Comparison of ENCODE assay signal across 14 cellular contexts in the genomic region with DNA sequence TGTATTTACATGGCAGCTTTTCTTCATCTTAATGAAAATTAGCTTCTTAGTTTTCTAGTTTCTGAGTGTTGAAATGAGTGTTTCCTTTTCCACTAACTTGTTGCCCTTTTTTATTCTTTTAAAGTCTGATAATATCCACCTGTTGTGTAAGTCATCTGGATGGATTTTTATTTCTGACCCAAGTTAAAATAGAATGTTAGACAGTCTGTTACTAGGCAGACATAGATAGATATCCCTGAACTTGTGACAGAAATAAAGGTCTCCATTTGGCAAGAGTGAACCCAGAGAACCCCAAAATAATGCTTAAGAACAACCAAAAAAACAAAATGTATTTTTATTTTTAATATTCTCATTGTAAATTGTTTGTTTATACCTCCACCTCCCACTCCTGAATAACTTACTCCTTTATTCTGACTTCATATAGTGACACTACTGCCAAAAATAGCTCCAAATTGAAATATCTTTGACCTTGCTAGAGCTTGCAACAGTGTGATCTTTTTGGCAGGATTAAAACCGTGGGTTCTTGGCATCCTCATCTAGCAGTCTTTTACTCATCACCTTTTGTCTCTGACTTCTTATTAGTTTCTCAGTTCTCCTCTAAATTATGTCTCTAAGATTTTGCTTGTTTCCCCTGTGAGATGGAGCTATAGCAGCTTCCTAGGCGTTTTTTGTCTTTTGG. TPM values are rescaled to one million over a fixed set of nuclear protein-coding genes. Genes with fewer than 3 reads are reported as not detected.
DNase-seq lines count a peak whose midpoint lies in the region; ATAC-seq, FAIRE-seq and TF ChIP-seq lines count a peak whose summit lies in the region.
"Had no signal": no experiment of that assay in that cellular context is flagged by ENCODE, and none has a peak within 500 bp of the region (broad histone marks: within the 10 kb centered on the region; RNA-seq: fewer than 3 reads in every experiment).

No MANE protein-coding gene starts in this region.

- no peak overlapping the region for H3K4me3 Mint-ChIP-seq in activated T-cell treated with anti-CD3 and anti-CD28 coated beads, Interleukin-2, amount 50 U/mL, for 24 hours
- H3K4me3 Mint-ChIP-seq in activated naive CD8-positive, alpha-beta T cell treated with anti-CD3 and anti-CD28 coated beads, Interleukin-2, amount 50 U/mL, for 24 hours: no peak overlapping the region

- H3K9ac ChIP-seq in smooth muscle cell (ENCODE audit: low read depth): no peak overlapping the region
- H3K9ac ChIP-seq in kidney (ENCODE audit: low read length in 2 of 2): no peak overlapping the region

- peaks cover 31% of the 10 kb centered on the region for H3F3A ChIP-seq in smooth muscle cell (ENCODE audit: low read depth)

- no peak overlapping the region for H2AFZ ChIP-seq in smooth muscle cell (ENCODE audit: low read depth)

- WGBS in smooth muscle cell (ENCODE audit: low lambda C conversion rate): 87% methylated on average over 2 of the region's 2 CpGs

- no peak for TF ChIP-seq CTCF in left ventricle myocardium inferior (IDR thresholded peaks at IDR 0.05; ENCODE audit: borderline replicate concordance)
- no peak for TF ChIP-seq CTCF in smooth muscle cell (IDR thresholded peaks at IDR 0.05; ENCODE audit: borderline replicate concordance, insufficient read depth, poor library complexity, severe bottlenecking)
- no peak for TF ChIP-seq CTCF in kidney (IDR thresholded peaks at IDR 0.05; ENCODE audit: borderline replicate concordance, extremely low read depth, insufficient read depth)

- no peak overlapping the region for H3K4me2 ChIP-seq in smooth muscle cell

- H3K27ac ChIP-seq in left ventricle myocardium inferior (replicated peaks) (peak overlapping the region; percentile 73), smooth muscle cell (ENCODE audit: low read depth) (peak overlapping the region; percentile 54), kidney (ENCODE audit: low read depth in 2 of 2, low read length in 2 of 2) (no peak overlapping the region)

- ATAC-seq in activated naive CD8-positive, alpha-beta T cell treated with anti-CD3 and anti-CD28 coated beads, Interleukin-2, amount 50 U/mL, for 24 hours: no peak

- peaks cover 42% of the 10 kb centered on the region for H3K4me1 Mint-ChIP-seq in activated T-cell treated with anti-CD3 and anti-CD28 coated beads, Interleukin-2, amount 50 U/mL, for 24 hours (ENCODE audit: low read depth)
- H3K4me1 Mint-ChIP-seq in activated naive CD8-positive, alpha-beta T cell treated with anti-CD3 and anti-CD28 coated beads, Interleukin-2, amount 50 U/mL, for 24 hours: peaks cover 51% of the 10 kb centered on the region

- H3K36me3 Mint-ChIP-seq in activated T-cell treated with anti-CD3 and anti-CD28 coated beads, Interleukin-2, amount 50 U/mL, for 24 hours (ENCODE audit: low read depth): peaks cover 54% of the 10 kb centered on the region
- H3K36me3 Mint-ChIP-seq in activated naive CD8-positive, alpha-beta T cell treated with anti-CD3 and anti-CD28 coated beads, Interleukin-2, amount 50 U/mL, for 24 hours (ENCODE audit: low read depth): peaks cover 21% of the 10 kb centered on the region

- H3K9me3 Mint-ChIP-seq in activated T-cell treated with anti-CD3 and anti-CD28 coated beads, Interleukin-2, amount 50 U/mL, for 24 hours: no peaks in the 10 kb centered on the region
- H3K9me3 Mint-ChIP-seq in activated naive CD8-positive, alpha-beta T cell treated with anti-CD3 and anti-CD28 coated beads, Interleukin-2, amount 50 U/mL, for 24 hours: no peaks in the 10 kb centered on the region

- H4K20me1 ChIP-seq in smooth muscle cell (ENCODE audit: low read depth): peaks cover 79% of the 10 kb centered on the region

- peak overlapping the region; percentile 71 for H3K27ac Mint-ChIP-seq in activated T-cell treated with anti-CD3 and anti-CD28 coated beads, Interleukin-2, amount 50 U/mL, for 24 hours
- peak overlapping the region; percentile 80 for H3K27ac Mint-ChIP-seq in activated naive CD8-positive, alpha-beta T cell treated with anti-CD3 and anti-CD28 coated beads, Interleukin-2, amount 50 U/mL, for 24 hours

- peaks cover 66% of the 10 kb centered on the region for H3K79me2 ChIP-seq in smooth muscle cell (ENCODE audit: low read depth)

- H3K27me3 ChIP-seq in left ventricle myocardium inferior (ENCODE audit: low read depth) (no peaks in the 10 kb centered on the region), smooth muscle cell (ENCODE audit: low read depth) (no peaks in the 10 kb centered on the region)
- H3K27me3 ChIP-seq: tibial nerve had no signal

- H3K36me3 ChIP-seq in left ventricle myocardium inferior (peaks cover 16% of the 10 kb centered on the region), smooth muscle cell (ENCODE audit: low read depth) (no peaks in the 10 kb centered on the region), kidney (ENCODE audit: control insufficient read depth in 1 of 2, insufficient read depth in 2 of 2, low read length in 2 of 2) (peaks cover 0 to 14% of the 10 kb centered on the region in 2 donors)

- H3K4me1 ChIP-seq in left ventricle myocardium inferior (peaks cover 84% of the 10 kb centered on the region), smooth muscle cell (ENCODE audit: low read depth) (no peaks in the 10 kb centered on the region), kidney (ENCODE audit: control insufficient read depth in 1 of 2, insufficient read depth in 1 of 2, low read depth in 1 of 2, low read length in 2 of 2) (peaks cover 0 to 14% of the 10 kb centered on the region in 2 donors)

- H3K4me3 ChIP-seq in left ventricle myocardium inferior: no peak overlapping the region
- no peak overlapping the region for H3K4me3 ChIP-seq in smooth muscle cell
- H3K4me3 ChIP-seq in kidney (ENCODE audit: low read length in 2 of 2): no peak overlapping the region
- H3K4me3 ChIP-seq: tibial nerve had no signal

- no peak for DNase-seq in activated T-cell treated with anti-CD3 and anti-CD28 coated beads, Interleukin-2, amount 50 U/mL, for 24 hours
- DNase-seq in activated T-cell treated with anti-CD3 and anti-CD28 coated beads, Interleukin-2, amount 50 U/mL, for 48 hours: no peak
- no peak for DNase-seq in activated naive CD8-positive, alpha-beta T cell treated with anti-CD3 and anti-CD28 coated beads, Interleukin-2, amount 50 U/mL, for 24 hours
- DNase-seq in left ventricle myocardium inferior (no peak), smooth muscle cell (lab: John Stamatoyannopoulos, UW; ENCODE audit: unreplicated experiment) (no peak), Ammon's horn (ENCODE audit: low spot score) (no peak), kidney (no peak)
- DNase-seq in activated effector memory CD4-positive, alpha-beta T cell treated with Interleukin-2 at 50 U/mL for 16 hours: no peak
- DNase-seq: dermis blood vessel endothelial cell; NCI-H526; stimulated activated CD4-positive, alpha-beta T cell treated with anti-CD3 and anti-CD28 coated beads, Interleukin-4, amount 100 ng/mL, for 4 hours had no signal

- intact Hi-C loops in left ventricle myocardium inferior (cut with micrococcal nuclease): no loop called here
- intact Hi-C loops in kidney (cut with DNase I): no loop called here

- no peaks in the 10 kb centered on the region for H3K27me3 Mint-ChIP-seq in activated T-cell treated with anti-CD3 and anti-CD28 coated beads, Interleukin-2, amount 50 U/mL, for 24 hours
- no peaks in the 10 kb centered on the region for H3K27me3 Mint-ChIP-seq in activated naive CD8-positive, alpha-beta T cell treated with anti-CD3 and anti-CD28 coated beads, Interleukin-2, amount 50 U/mL, for 24 hours

- FAIRE-seq in kidney (lab: Jason Lieb, UNC): no peak
- FAIRE-seq: G401.6 had no signal

- H3K9me3 ChIP-seq in left ventricle myocardium inferior (replicated peaks) (no peaks in the 10 kb centered on the region), smooth muscle cell (replicated peaks; ENCODE audit: low read depth) (no peaks in the 10 kb centered on the region), kidney (ENCODE audit: control insufficient read depth in 1 of 2, low read length in 2 of 2) (no peaks in the 10 kb centered on the region)
- H3K9me3 ChIP-seq: tibial nerve had no signal

RNA-seq across cellular contexts. Expression of gene SH3D21, which starts 26.9 kb away (rescaled TPM):
- total RNA-seq in left ventricle myocardium inferior: 1.9 TPM
- 12.0 and 16.4 TPM in 2 replicates for total RNA-seq in smooth muscle cell
- polyA plus RNA-seq in smooth muscle cell: 6.9 and 8.2 TPM in 2 replicates
- total RNA-seq in kidney: 33.4 TPM
- polyA plus RNA-seq in kidney (ENCODE audit: insufficient read depth, low read depth, low replicate concordance): 5.7 TPM
- total RNA-seq: H4 had no signal

RNA-seq across cellular contexts. Expression of gene EVA1B, which starts 44.2 kb away (rescaled TPM):
- 10.6 TPM for total RNA-seq in left ventricle myocardium inferior
- total RNA-seq in smooth muscle cell: 49.8 and 88.7 TPM in 2 replicates
- polyA plus RNA-seq in smooth muscle cell: 164 and 182 TPM in 2 replicates
- total RNA-seq in kidney: 31.8 TPM
- polyA plus RNA-seq in kidney (ENCODE audit: insufficient read depth, low read depth, low replicate concordance): 91.8 TPM

RNA-seq across cellular contexts. Expression of gene THRAP3, which starts 55.0 kb away (rescaled TPM):
- total RNA-seq in left ventricle myocardium inferior: 59.0 TPM
- 60.5 and 97.2 TPM in 2 replicates for total RNA-seq in smooth muscle cell
- polyA plus RNA-seq in smooth muscle cell: 44.1 and 45.1 TPM in 2 replicates
- 102 TPM for total RNA-seq in kidney
- polyA plus RNA-seq in kidney (ENCODE audit: insufficient read depth, low read depth, low replicate concordance): 28.0 TPM

Comparison
In these comparisons a context has a peak if more than half of its experiments do, and no peak if none do; other contexts are left out.
1. H3K27ac ChIP-seq: peak in left ventricle myocardium inferior (single experiment) and smooth muscle cell (single experiment); none in kidney (0 of 2).